ENCODE assay signal across 1 cellular context in genomic region chr15:94253742-94254141, GRCh38.
TF ChIP-seq lines count a peak whose summit lies in the region.

No MANE protein-coding gene starts in this region.

TF ChIP-seq in GM23338, 12 proteins besides CTCF, POLR2A, EP300 and RAD21 (continued from another document):
- TF ChIP-seq REST (IDR thresholded peaks at IDR 0.05; ENCODE audit: unreplicated experiment) (no peak), EZH2phosphoT487 (IDR thresholded peaks at IDR 0.05; ENCODE audit: unreplicated experiment) (no peak), ZNF462 (CRISPR knock-in tag; IDR thresholded peaks at IDR 0.05) (no peak), ZNF331 (CRISPR knock-in tag; IDR thresholded peaks at IDR 0.05; ENCODE audit: low read depth) (no peak), CREB1 (CRISPR knock-in tag; IDR thresholded peaks at IDR 0.05; ENCODE audit: low read depth) (no peak), ETS1 (IDR thresholded peaks at IDR 0.05) (no peak)
